In the genomic region with DNA sequence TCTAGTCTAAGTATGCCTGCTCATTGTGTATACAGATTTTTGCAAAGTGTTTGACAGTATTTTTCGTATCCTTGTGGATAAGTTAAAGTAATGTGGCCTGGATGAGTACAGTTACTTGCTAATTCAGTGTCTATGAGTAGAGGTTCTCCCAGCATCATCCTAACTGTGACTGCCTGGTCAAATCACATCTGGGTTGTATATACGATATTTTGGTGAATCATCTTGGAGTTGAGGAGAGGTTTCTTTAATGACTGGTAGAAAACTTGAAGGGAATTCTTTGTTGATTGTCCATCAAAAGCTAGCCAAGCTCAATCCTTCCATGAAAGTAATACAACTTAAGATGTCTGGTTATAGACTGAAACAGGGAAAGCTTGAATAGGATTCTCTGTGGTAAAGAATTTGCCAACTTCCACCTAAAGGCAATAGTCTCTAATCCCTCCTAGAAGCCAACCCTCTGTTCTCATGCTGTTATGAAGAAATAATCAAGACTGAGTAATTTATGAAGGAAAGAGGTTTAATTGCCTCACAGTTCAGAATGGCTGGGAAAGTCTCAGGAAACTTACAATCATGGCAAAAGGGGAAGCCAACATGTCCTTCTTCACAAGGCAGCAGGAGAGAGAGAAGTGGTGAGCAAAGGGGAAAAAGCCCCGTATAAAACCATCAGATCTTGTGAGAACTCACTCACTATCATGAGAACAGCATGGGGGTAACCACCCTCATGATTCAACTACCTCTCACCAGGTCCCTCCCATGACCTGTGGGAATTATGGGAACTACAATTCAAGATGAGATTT, we compare ENCODE assay signal across 9 cellular contexts.
"Had no signal": no experiment of that assay in that cellular context is flagged by ENCODE, and none has a peak within 500 bp of the region (broad histone marks: within the 10 kb centered on the region; RNA-seq: fewer than 3 reads in every experiment).

No MANE protein-coding gene starts in this region.

- H3K4me3 ChIP-seq: GM23248, HAP-1 had no signal

- H3K27ac Mint-ChIP-seq: HFFc6, IgD-negative memory B cell had no signal

- H3K4me1 Mint-ChIP-seq: IgD-negative memory B cell had no signal

- FAIRE-seq: HepG2 had no signal

- H3K9ac ChIP-seq: GM23248 had no signal

- H3K36me3 ChIP-seq: HAP-1 had no signal

- H3K36me3 Mint-ChIP-seq: IgD-negative memory B cell had no signal

- H3K4me1 ChIP-seq: HAP-1 had no signal

- H3K27ac ChIP-seq: GM23248, HL-60 had no signal

- DNase-seq: GM23248, GOT3, H7, HFFc6 had no signal

- H2AFZ ChIP-seq: GM23248 had no signal

- ATAC-seq: HCT116, HepG2 had no signal

- H3K4me3 Mint-ChIP-seq: HFFc6 had no signal
